Comparison of ENCODE assay signal across 19 cellular contexts in genomic region chr18:21604711-21605110, GRCh38. TPM values are rescaled to one million over a fixed set of nuclear protein-coding genes. Genes with fewer than 3 reads are reported as not detected.
DNase-seq lines count a peak whose midpoint lies in the region; ATAC-seq and FAIRE-seq lines count a peak whose summit lies in the region.
"Had no signal": no experiment of that assay in that cellular context is flagged by ENCODE, and none has a peak within 500 bp of the region (broad histone marks: within the 10 kb centered on the region; RNA-seq: fewer than 3 reads in every experiment).

No MANE protein-coding gene starts in this region.

- no peaks in the 10 kb centered on the region for H3K36me3 Mint-ChIP-seq in IgD-negative memory B cell
- H3K36me3 Mint-ChIP-seq in dendritic cell treated with granulocyte-macrophage colony-stimulating factor and Interleukin-4, amounts not matched to agents 40 ng/mL and 50 ng/mL, for 4 days (ENCODE audit: low read depth) = peaks cover 9% of the 10 kb centered on the region
- H3K36me3 Mint-ChIP-seq: activated naive CD8-positive, alpha-beta T cell treated with anti-CD3 and anti-CD28 coated beads, Interleukin-2, amount 10 ng/mL, durations not matched to agents 7 days and 5 days; WTC11 had no signal

- no peak for ATAC-seq in HG02759 (IDR thresholded peaks at IDR 0.05; ENCODE audit: unreplicated experiment)
- ATAC-seq: psoas muscle, WTC11 had no signal

- H3K4me1 Mint-ChIP-seq in IgD-negative memory B cell = peaks cover 12 to 23% (median 14%) of the 10 kb centered on the region in 3 donors
- H3K4me1 Mint-ChIP-seq in dendritic cell treated with granulocyte-macrophage colony-stimulating factor and Interleukin-4, amounts not matched to agents 40 ng/mL and 50 ng/mL, for 4 days (ENCODE audit: low read depth) = peaks cover 15% of the 10 kb centered on the region

- H3K4me3 ChIP-seq in small intestine (ENCODE audit: low read depth in 1 of 2, low read length in 2 of 2) = no peak overlapping the region
- H3K4me3 ChIP-seq: cardiac muscle cell, PC-9, psoas muscle had no signal

- no peaks in the 10 kb centered on the region for H3K9me3 ChIP-seq in small intestine (ENCODE audit: control insufficient read depth, low read depth)
- H3K9me3 ChIP-seq: psoas muscle had no signal

- H3K27me3 Mint-ChIP-seq in IgD-negative memory B cell = no peaks in the 10 kb centered on the region
- no peaks in the 10 kb centered on the region for H3K27me3 Mint-ChIP-seq in dendritic cell treated with granulocyte-macrophage colony-stimulating factor and Interleukin-4, amounts not matched to agents 40 ng/mL and 50 ng/mL, for 4 days
- H3K27me3 Mint-ChIP-seq: activated naive CD8-positive, alpha-beta T cell treated with anti-CD3 and anti-CD28 coated beads, Interleukin-2, amount 10 ng/mL, durations not matched to agents 7 days and 5 days had no signal

- peak overlapping the region in 2 of 3 donors; percentile 65 to 76 for H3K27ac Mint-ChIP-seq in IgD-negative memory B cell
- peak overlapping the region; percentile 62 for H3K27ac Mint-ChIP-seq in dendritic cell treated with granulocyte-macrophage colony-stimulating factor and Interleukin-4, amounts not matched to agents 40 ng/mL and 50 ng/mL, for 4 days
- H3K27ac Mint-ChIP-seq: activated naive CD8-positive, alpha-beta T cell treated with anti-CD3 and anti-CD28 coated beads, Interleukin-2, amount 10 ng/mL, durations not matched to agents 7 days and 5 days; WTC11 had no signal

- H3K27me3 ChIP-seq in small intestine (ENCODE audit: control insufficient read depth in 2 of 2, insufficient read depth in 2 of 2, low read length in 2 of 2) = no peaks in the 10 kb centered on the region
- H3K27me3 ChIP-seq: cardiac muscle cell had no signal

- H3K9me3 Mint-ChIP-seq in IgD-negative memory B cell = peaks cover 0 to 1% (median 0%) of the 10 kb centered on the region in 3 donors
- no peaks in the 10 kb centered on the region for H3K9me3 Mint-ChIP-seq in dendritic cell treated with granulocyte-macrophage colony-stimulating factor and Interleukin-4, amounts not matched to agents 40 ng/mL and 50 ng/mL, for 4 days
- H3K9me3 Mint-ChIP-seq: activated naive CD8-positive, alpha-beta T cell treated with anti-CD3 and anti-CD28 coated beads, Interleukin-2, amount 10 ng/mL, durations not matched to agents 7 days and 5 days; WTC11 had no signal

- intact Hi-C loops in dendritic cell treated with granulocyte-macrophage colony-stimulating factor and Interleukin-4, amounts not matched to agents 40 ng/mL and 50 ng/mL, for 4 days (cut with micrococcal nuclease) = no loop called here

- H3K4me3 Mint-ChIP-seq in IgD-negative memory B cell = peak overlapping the region in 1 of 4 donors; percentile 31
- H3K4me3 Mint-ChIP-seq in dendritic cell treated with granulocyte-macrophage colony-stimulating factor and Interleukin-4, amounts not matched to agents 40 ng/mL and 50 ng/mL, for 4 days = no peak overlapping the region
- H3K4me3 Mint-ChIP-seq: activated naive CD8-positive, alpha-beta T cell treated with anti-CD3 and anti-CD28 coated beads, Interleukin-2, amount 10 ng/mL, durations not matched to agents 7 days and 5 days; WTC11 had no signal

- DNase-seq in EH (ENCODE audit: low read depth) (peak; percentile 2), small intestine (peak; percentile 13), H4 (ENCODE audit: low spot score) (no peak)
- DNase-seq in activated CD4-positive, alpha-beta T cell treated with anti-CD3 and anti-CD28 coated beads for 1 hour = no peak
- DNase-seq: activated CD8-positive, alpha-beta memory T cell treated with anti-CD3 and anti-CD28 coated beads, Interleukin-2, amount 50 U/mL, for 4 hours; activated naive CD8-positive, alpha-beta T cell treated with anti-CD3 and anti-CD28 coated beads, Interleukin-2, amount 10 ng/mL, durations not matched to agents 7 days and 5 days; GF-D8; kidney glomerular epithelial cell; NCI-H1048; PC-9; psoas muscle; trophoblast cell had no signal

- peak overlapping the region in 1 of 2 donors; percentile 70 for H3K27ac ChIP-seq in small intestine (ENCODE audit: low read depth in 1 of 2, low read length in 1 of 2)
- H3K27ac ChIP-seq: C4-2B, cardiac muscle cell, PC-9, psoas muscle had no signal

- no peaks in the 10 kb centered on the region for H3K36me3 ChIP-seq in small intestine (ENCODE audit: control insufficient read depth in 2 of 2, insufficient read depth in 2 of 2, low read length in 2 of 2)
- H3K36me3 ChIP-seq: cardiac muscle cell had no signal

- 6 to 35% (median 16%) methylated on average over 3 of the region's 3 CpGs for WGBS in small intestine, 3 donors

- peaks cover 0 to 3% of the 10 kb centered on the region in 2 donors for H3K4me1 ChIP-seq in small intestine (ENCODE audit: control insufficient read depth in 2 of 2, insufficient read depth in 1 of 2, low read depth in 1 of 2, low read length in 1 of 2)
- H3K4me1 ChIP-seq: psoas muscle had no signal

- FAIRE-seq in small intestine (lab: Jason Lieb, UNC) = no peak
- FAIRE-seq: HTR-8/SVneo had no signal

RNA-seq across cellular contexts. Expression of gene ESCO1, which starts 4.2 kb away (rescaled TPM):
- polyA plus RNA-seq in IgD-negative memory B cell = 11.4 TPM
- 10 to 100 TPM in 2 of 3 donors, 1 to 10 TPM in 1; 9.4 to 14.3 (median 11.9) TPM for polyA plus RNA-seq in small intestine
- 13.0 and 14.2 TPM in 2 replicates for total RNA-seq in H4 (2014; rRNA removed; shearing (Covaris generic))

RNA-seq across cellular contexts. Expression of gene SNRPD1, which starts 7.4 kb away (rescaled TPM):
- 102 TPM for polyA plus RNA-seq in IgD-negative memory B cell
- 10 to 100 TPM; 14.1 to 40.9 (median 25.0) TPM for polyA plus RNA-seq in small intestine
- 35.6 and 59.1 TPM in 2 replicates for total RNA-seq in H4 (2014; rRNA removed; shearing (Covaris generic))

Comparison
In these comparisons a context has a peak if more than half of its experiments do, and no peak if none do; other contexts are left out.
1. DNase-seq: peak in EH (single experiment) and small intestine (single experiment); none in H4 (single experiment) and activated CD4-positive, alpha-beta T cell treated with anti-CD3 and anti-CD28 coated beads for 1 hour (single experiment).